ENCODE assay signal across 19 cellular contexts in genomic region chr10:61166065-61166464, GRCh38.
"Had no signal": no experiment of that assay in that cellular context is flagged by ENCODE, and none has a peak within 500 bp of the region (broad histone marks: within the 10 kb centered on the region; RNA-seq: fewer than 3 reads in every experiment).

No MANE protein-coding gene starts in this region.

- H3K4me1 ChIP-seq: right lobe of liver, spleen had no signal

- DNase-seq: activated CD4-positive, alpha-beta T cell treated with anti-CD3 and anti-CD28 coated beads for 1 hour; activated CD4-positive, alpha-beta T cell treated with anti-CD3 and anti-CD28 coated beads, Interleukin-2, amount 50 U/mL, for 4 hours; activated naive CD4-positive, alpha-beta T cell; activated naive CD8-positive, alpha-beta T cell treated with anti-CD3 and anti-CD28 coated beads, Interleukin-2, amount 10 ng/mL, durations not matched to agents 7 days and 5 days; activated T-cell treated with anti-CD3 and anti-CD28 coated beads for 4 hours; anterior cingulate cortex; brain microvascular endothelial cell; effector CD8-positive, alpha-beta T cell; foreskin fibroblast; head of caudate nucleus; left lung; natural killer cell; nucleus accumbens; right lobe of liver; spleen; trophoblast cell had no signal

- H3K36me3 ChIP-seq: brain microvascular endothelial cell, left lung, right lobe of liver, spleen, suprapubic skin had no signal

- H3K27ac ChIP-seq: brain microvascular endothelial cell, left lung, right lobe of liver, spleen, suprapubic skin had no signal

- H3K4me3 ChIP-seq: left lung, right lobe of liver, spleen, suprapubic skin had no signal

- FAIRE-seq: endothelial cell of umbilical vein, keratinocyte had no signal

- ATAC-seq: left lung, natural killer cell, right lobe of liver had no signal

- H3K27me3 ChIP-seq: brain microvascular endothelial cell, left lung, right lobe of liver, spleen, suprapubic skin had no signal
